8 cellular contexts compared by ENCODE assay signal in the genomic region with DNA sequence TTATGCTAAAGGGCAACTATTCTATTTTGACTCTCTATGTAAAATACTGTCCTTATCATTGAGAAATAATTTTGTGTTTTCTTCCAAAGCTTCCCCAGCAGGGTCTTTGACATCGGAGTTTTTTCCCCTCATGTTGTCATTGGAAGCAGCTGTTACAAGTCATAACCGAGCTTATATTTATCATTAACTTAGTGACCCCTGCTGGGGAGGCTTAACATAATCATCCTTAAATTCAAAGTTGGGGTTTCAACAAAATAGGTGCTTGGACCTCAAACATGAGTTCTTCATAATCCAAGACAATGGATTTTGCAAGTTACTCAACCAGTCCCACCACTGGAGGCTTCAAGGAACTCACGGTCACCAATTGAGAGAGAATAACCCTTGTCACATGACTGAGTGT.
A peak's percentile ranks its signal among the peaks of the same experiment; 100 is the strongest.
DNase-seq lines count a peak whose midpoint lies in the region; ATAC-seq and TF ChIP-seq lines count a peak whose summit lies in the region.

No MANE protein-coding gene starts in this region.

- H3K9me3 ChIP-seq in cardiac muscle cell (ENCODE audit: low read depth) (no peaks in the 10 kb centered on the region), right atrium auricular region (no peaks in the 10 kb centered on the region), fibroblast of lung (ENCODE audit: control insufficient read depth, insufficient read depth, low read depth, low read length) (no peaks in the 10 kb centered on the region)

- TF ChIP-seq CTCF in cardiac muscle cell (IDR thresholded peaks at IDR 0.05; ENCODE audit: low read depth, low read length) = no peak
- peak in 1 of 2 donors; percentile 23 for TF ChIP-seq CTCF in right atrium auricular region (IDR thresholded peaks at IDR 0.05)
- TF ChIP-seq CTCF in fibroblast of lung (conservative IDR thresholded peaks at IDR 0.05 in 1 of 2, IDR thresholded peaks at IDR 0.05 in 1 of 2; ENCODE audit: low read depth in 1 of 2, low read length in 2 of 2) = peak in 1 of 2 donors; percentile 23

- H3K9ac ChIP-seq in fibroblast of lung (ENCODE audit: insufficient read depth, low read length) = no peak overlapping the region

- H3K4me3 ChIP-seq in cardiac muscle cell = no peak overlapping the region
- no peak overlapping the region for H3K4me3 ChIP-seq in right atrium auricular region
- no peak overlapping the region for H3K4me3 ChIP-seq in fibroblast of lung (replicated peaks in 1 of 4; ENCODE audit: control extremely low read depth in 1 of 4, insufficient read depth in 1 of 4, low read depth in 3 of 4, low read length in 4 of 4)
- no peak overlapping the region for H3K4me3 ChIP-seq in H7 (ENCODE audit: insufficient read depth, low read depth, low read length)

- H2AFZ ChIP-seq in fibroblast of lung (ENCODE audit: low read length) = no peak overlapping the region

- H3K4me1 ChIP-seq in cardiac muscle cell (ENCODE audit: low read depth) (no peaks in the 10 kb centered on the region), right atrium auricular region (no peaks in the 10 kb centered on the region), fibroblast of lung (ENCODE audit: control insufficient read depth, extremely low read depth, insufficient read depth, low read length) (no peaks in the 10 kb centered on the region)

- H3K27me3 ChIP-seq in cardiac muscle cell (no peaks in the 10 kb centered on the region), right atrium auricular region (no peaks in the 10 kb centered on the region), fibroblast of lung (ENCODE audit: control insufficient read depth, insufficient read depth, low read length) (no peaks in the 10 kb centered on the region), H7 (ENCODE audit: control insufficient read depth, insufficient read depth, low read length) (no peaks in the 10 kb centered on the region)

- H3K4me2 ChIP-seq in fibroblast of lung (ENCODE audit: extremely low read depth, insufficient read depth, low read length) = no peak overlapping the region

- ATAC-seq in GM21447 (IDR thresholded peaks at IDR 0.05; ENCODE audit: unreplicated experiment) (no peak), GM19023 (IDR thresholded peaks at IDR 0.05; ENCODE audit: unreplicated experiment) (no peak)

- no peaks in the 10 kb centered on the region for H4K20me1 ChIP-seq in fibroblast of lung (ENCODE audit: control insufficient read depth, extremely low read depth, insufficient read depth, low read length)

- DNase-seq in cardiac muscle cell (ENCODE audit: low read depth in 1 of 2, low spot score in 1 of 2) = peak; percentile 2 to 46
- DNase-seq in right atrium auricular region (ENCODE audit: low spot score) = no peak
- peak; percentile 68 for DNase-seq in NCI-H748 (lab: John Stamatoyannopoulos, UW; ENCODE audit: unreplicated experiment)
- peak; percentile 14 to 46 for DNase-seq in fibroblast of lung (ENCODE audit: low read depth in 2 of 2)
- no peak for DNase-seq in H7
- no peak for DNase-seq in ureter (ENCODE audit: low spot score)

- H3K36me3 ChIP-seq in cardiac muscle cell (no peaks in the 10 kb centered on the region), right atrium auricular region (no peaks in the 10 kb centered on the region), fibroblast of lung (ENCODE audit: control insufficient read depth, insufficient read depth, low read length) (no peaks in the 10 kb centered on the region), H7 (replicated peaks; ENCODE audit: control insufficient read depth, insufficient read depth, low read length) (no peaks in the 10 kb centered on the region)

- H3K79me2 ChIP-seq in fibroblast of lung (ENCODE audit: control insufficient read depth, insufficient read depth, low read length) = no peaks in the 10 kb centered on the region

- H3K27ac ChIP-seq in cardiac muscle cell (no peak overlapping the region), right atrium auricular region (no peak overlapping the region), fibroblast of lung (ENCODE audit: insufficient read depth, low read length) (no peak overlapping the region)

Comparison
In these comparisons a context has a peak if more than half of its experiments do, and no peak if none do; other contexts are left out.
1. DNase-seq: peak in cardiac muscle cell (2 of 2), NCI-H748 (single experiment) and fibroblast of lung (2 of 2); none in right atrium auricular region (single experiment), H7 (single experiment) and ureter (single experiment).